ENCODE assay signal across 23 cellular contexts in genomic region chr9:88164870-88165269, GRCh38.
"Had no signal": no experiment of that assay in that cellular context is flagged by ENCODE, and none has a peak within 500 bp of the region (broad histone marks: within the 10 kb centered on the region; RNA-seq: fewer than 3 reads in every experiment).

No MANE protein-coding gene starts in this region.

- DNase-seq: activated CD4-positive, alpha-beta memory T cell treated with anti-CD3 and anti-CD28 coated beads, Interleukin-2, amount 10 ng/mL, durations not matched to agents 7 days and 5 days; activated CD4-positive, alpha-beta T cell treated with anti-CD3 and anti-CD28 coated beads for 1 hour; activated CD4-positive, alpha-beta T cell treated with anti-CD3 and anti-CD28 coated beads for 4 hours; activated CD4-positive, alpha-beta T cell treated with anti-CD3 and anti-CD28 coated beads, Interleukin-2, amount 10 ng/mL, durations not matched to agents 7 days and 5 days; activated CD4-positive, alpha-beta T cell treated with anti-CD3 and anti-CD28 coated beads, Interleukin-2, amount 50 U/mL, for 4 hours; activated CD8-positive, alpha-beta memory T cell treated with anti-CD3 and anti-CD28 coated beads, Interleukin-2, amount 50 U/mL, for 48 hours; activated effector memory CD4-positive, alpha-beta T cell treated with Interleukin-2 at 50 U/mL for 16 hours; activated gamma-delta T cell treated with Interleukin-2 at 50 U/mL for 16 hours; activated naive CD4-positive, alpha-beta T cell treated with anti-CD3 and anti-CD28 coated beads, Interleukin-2, amount 50 U/mL, for 16 hours; activated naive CD4-positive, alpha-beta T cell treated with Interleukin-2 at 50 U/mL for 16 hours; activated T-cell treated with anti-CD3 and anti-CD28 coated beads, Interleukin-2, amount 50 U/mL, for 4 hours; amniotic stem cell; anterior cingulate cortex; brain microvascular endothelial cell; dorsolateral prefrontal cortex; effector memory CD4-positive, alpha-beta T cell; endodermal cell; foreskin fibroblast; head of caudate nucleus; T-helper 2 cell had no signal

- ATAC-seq: activated T-cell treated with anti-CD3 and anti-CD28 coated beads, Interleukin-2, amount 50 U/mL, for 4 hours; activated T-helper 17 cell treated with anti-CD3 and anti-CD28 coated beads, Interleukin-2, amount 50 U/mL, for 72 hours; esophagus mucosa; WTC11 had no signal
